In genomic region chr19:11405846-11406643, GRCh38 we compare ENCODE assay signal across 9 cellular contexts. TPM values are rescaled to one million over a fixed set of nuclear protein-coding genes. Genes with fewer than 3 reads are reported as not detected.
DNase-seq lines count a peak whose midpoint lies in the region; ATAC-seq lines count a peak whose summit lies in the region.
"Had no signal": no experiment of that assay in that cellular context is flagged by ENCODE, and none has a peak within 500 bp of the region (broad histone marks: within the 10 kb centered on the region; RNA-seq: fewer than 3 reads in every experiment).

No MANE protein-coding gene starts in this region.

- H3K4me3 ChIP-seq in H7 (ENCODE audit: insufficient read depth, low read depth, low read length) (peak overlapping the region; percentile 3; the same call in 1 of the 2 replicates), right cardiac atrium (ENCODE audit: low read length) (no peak overlapping the region)

- no peak overlapping the region for H3K4me3 Mint-ChIP-seq in activated T-helper 17 cell treated with anti-CD3 and anti-CD28 coated beads, Interleukin-2, amount 50 U/mL, for 72 hours

- no peaks in the 10 kb centered on the region for H3K4me1 ChIP-seq in right cardiac atrium (ENCODE audit: control insufficient read depth, insufficient read depth, low read length)

- peaks cover 6% of the 10 kb centered on the region for H3K36me3 ChIP-seq in H7 (replicated peaks; ENCODE audit: control insufficient read depth, insufficient read depth, low read length)

- H3K9me3 ChIP-seq in right cardiac atrium (ENCODE audit: control insufficient read depth, low read length): no peaks in the 10 kb centered on the region

- no peaks in the 10 kb centered on the region for H3K9me3 Mint-ChIP-seq in activated T-helper 17 cell treated with anti-CD3 and anti-CD28 coated beads, Interleukin-2, amount 50 U/mL, for 72 hours

- DNase-seq in H7: peak; percentile 92
- peak in 2 of 3 donors; percentile 59 to 63 for DNase-seq in right cardiac atrium
- DNase-seq in stimulated activated CD8-positive, alpha-beta memory T cell treated with anti-CD3 and anti-CD28 coated beads, Interleukin-7, amount 100 ng/mL, for 4 hours (ENCODE audit: low read depth in 2 of 2): peak; percentile 12 to 29
- no peak for DNase-seq in dedifferentiated amniotic fluid mesenchymal stem cell (ENCODE audit: extremely low spot score)
- no peak for DNase-seq in NCI-H146 (lab: John Stamatoyannopoulos, UW)
- DNase-seq: NCI-H1694 had no signal

- WGBS in right cardiac atrium: 31% methylated on average over 44 of the region's 44 CpGs

- H3K27ac ChIP-seq in right cardiac atrium (ENCODE audit: low read length): no peak overlapping the region

- H3K27me3 ChIP-seq in H7 (ENCODE audit: control insufficient read depth, insufficient read depth, low read length): peaks cover 6% of the 10 kb centered on the region; the same call in 1 of the 2 replicates
- no peaks in the 10 kb centered on the region for H3K27me3 ChIP-seq in right cardiac atrium (ENCODE audit: control insufficient read depth, insufficient read depth)

- intact Hi-C loops in right cardiac atrium (cut with DNase I): no loop called here

- peak; percentile 47 for ATAC-seq in activated T-helper 17 cell treated with anti-CD3 and anti-CD28 coated beads, Interleukin-2, amount 50 U/mL, for 72 hours (replicated peaks)
- ATAC-seq in right cardiac atrium (peak; percentile 42 to 56), GM21619 (IDR thresholded peaks at IDR 0.05; ENCODE audit: unreplicated experiment) (no peak)

- H3K4me1 Mint-ChIP-seq in activated T-helper 17 cell treated with anti-CD3 and anti-CD28 coated beads, Interleukin-2, amount 50 U/mL, for 72 hours: no peaks in the 10 kb centered on the region

- H3K27me3 Mint-ChIP-seq in activated T-helper 17 cell treated with anti-CD3 and anti-CD28 coated beads, Interleukin-2, amount 50 U/mL, for 72 hours: peaks cover 3% of the 10 kb centered on the region

- H3K36me3 Mint-ChIP-seq in activated T-helper 17 cell treated with anti-CD3 and anti-CD28 coated beads, Interleukin-2, amount 50 U/mL, for 72 hours (ENCODE audit: low read depth): no peaks in the 10 kb centered on the region

- H3K27ac Mint-ChIP-seq in activated T-helper 17 cell treated with anti-CD3 and anti-CD28 coated beads, Interleukin-2, amount 50 U/mL, for 72 hours: no peak overlapping the region

RNA-seq across cellular contexts. Expression of gene RGL3, which starts 13.1 kb away (rescaled TPM):
- total RNA-seq in H7 (2014; rRNA removed; shearing (Covaris generic)): 1.6 and 7.8 TPM in 2 replicates
- under 1 TPM in 1 of 2 donors, not detected in 1; 0.50 TPM for total RNA-seq in activated T-helper 17 cell treated with anti-CD3 and anti-CD28 coated beads, Interleukin-2, amount 50 U/mL, for 72 hours
- 10 to 100 TPM; 14.0 to 25.2 (median 14.5) TPM for total RNA-seq in right cardiac atrium
- 16.1 TPM for polyA plus RNA-seq in right cardiac atrium
- total RNA-seq: T-helper 2 cell treated with Interferon-gamma antibody and Interleukin-4, amounts not matched to agents 100 ng/mL and 5 ng/mL, for 36 hours had no signal

RNA-seq across cellular contexts. Expression of gene EPOR, which starts 21.9 kb away (rescaled TPM):
- 14.9 and 15.8 TPM in 2 replicates for total RNA-seq in H7 (2014; rRNA removed; shearing (Covaris generic))
- 10 to 100 TPM in 1 of 2 donors, 1 to 10 TPM in 1; 6.7 to 22.6 TPM for total RNA-seq in activated T-helper 17 cell treated with anti-CD3 and anti-CD28 coated beads, Interleukin-2, amount 50 U/mL, for 72 hours
- 10 to 100 TPM in 3 of 4 donors, 1 to 10 TPM in 1; 8.5 to 12.6 (median 11.5) TPM for total RNA-seq in right cardiac atrium
- 10.3 TPM for polyA plus RNA-seq in right cardiac atrium

RNA-seq across cellular contexts. Expression of gene ODAD3, which starts 28.9 kb away (rescaled TPM):
- 0.66 and 1.4 TPM in 2 replicates for total RNA-seq in H7 (2014; rRNA removed; shearing (Covaris generic))
- total RNA-seq in activated T-helper 17 cell treated with anti-CD3 and anti-CD28 coated beads, Interleukin-2, amount 50 U/mL, for 72 hours: under 1 TPM; 0.15 to 0.42 TPM
- 1 to 10 TPM; 1.0 to 1.2 (median 1.0) TPM for total RNA-seq in right cardiac atrium
- polyA plus RNA-seq in right cardiac atrium: 1.1 TPM
- total RNA-seq: T-helper 2 cell treated with Interferon-gamma antibody and Interleukin-4, amounts not matched to agents 100 ng/mL and 5 ng/mL, for 36 hours had no signal

RNA-seq across cellular contexts. Expression of gene PRKCSH, which starts 29.4 kb away (rescaled TPM):
- total RNA-seq in H7 (2014; rRNA removed; shearing (Covaris generic)): 97.7 and 108 TPM in 2 replicates
- total RNA-seq in activated T-helper 17 cell treated with anti-CD3 and anti-CD28 coated beads, Interleukin-2, amount 50 U/mL, for 72 hours: 100 to 1,000 TPM; 281 to 300 TPM
- 100 to 1,000 TPM; 125 to 158 (median 137) TPM for total RNA-seq in right cardiac atrium
- 80.1 TPM for polyA plus RNA-seq in right cardiac atrium

RNA-seq across cellular contexts. Expression of gene SWSAP1, which starts 31.6 kb away (rescaled TPM):
- 3.0 and 3.3 TPM in 2 replicates for total RNA-seq in H7 (2014; rRNA removed; shearing (Covaris generic))
- 1 to 10 TPM; 1.5 to 2.4 TPM for total RNA-seq in activated T-helper 17 cell treated with anti-CD3 and anti-CD28 coated beads, Interleukin-2, amount 50 U/mL, for 72 hours
- total RNA-seq in right cardiac atrium: 1 to 10 TPM; 1.0 to 1.9 (median 1.3) TPM
- 1.9 TPM for polyA plus RNA-seq in right cardiac atrium

Comparison
In these comparisons a context has a peak if more than half of its experiments do, and no peak if none do; other contexts are left out.
1. DNase-seq: peak in H7 (single experiment), right cardiac atrium (2 of 3) and stimulated activated CD8-positive, alpha-beta memory T cell treated with anti-CD3 and anti-CD28 coated beads, Interleukin-7, amount 100 ng/mL, for 4 hours (2 of 2); none in dedifferentiated amniotic fluid mesenchymal stem cell (single experiment) and NCI-H146 (single experiment).